In genomic region chr5:6615416-6615815, GRCh38 we compare ENCODE assay signal across 18 cellular contexts. TPM values are rescaled to one million over a fixed set of nuclear protein-coding genes. Genes with fewer than 3 reads are reported as not detected.
A peak's percentile ranks its signal among the peaks of the same experiment; 100 is the strongest.
DNase-seq lines count a peak whose midpoint lies in the region; ATAC-seq, FAIRE-seq and TF ChIP-seq lines count a peak whose summit lies in the region.
"Had no signal": no experiment of that assay in that cellular context is flagged by ENCODE, and none has a peak within 500 bp of the region (broad histone marks: within the 10 kb centered on the region; RNA-seq: fewer than 3 reads in every experiment).

No MANE protein-coding gene starts in this region.

- H3K9ac ChIP-seq in skeletal muscle tissue (ENCODE audit: low read depth in 1 of 3, low read length in 3 of 3), result no peak overlapping the region

- intact Hi-C loops in pancreas (cut with DNase I), result no loop called here

- ATAC-seq in activated T-helper 17 cell treated with anti-CD3 and anti-CD28 coated beads, Interleukin-2, amount 50 U/mL, for 72 hours (replicated peaks), result no peak
- ATAC-seq in GM21526 (IDR thresholded peaks at IDR 0.05; ENCODE audit: low FRiP score, unreplicated experiment) (no peak), pancreas (no peak)

- H3K4me1 Mint-ChIP-seq in activated T-helper 17 cell treated with anti-CD3 and anti-CD28 coated beads, Interleukin-2, amount 50 U/mL, for 72 hours, result peaks cover 21% of the 10 kb centered on the region
- H3K4me1 Mint-ChIP-seq: H9 had no signal

- peaks cover 36% of the 10 kb centered on the region for H3K4me1 ChIP-seq in SJCRH30
- H3K4me1 ChIP-seq in skeletal muscle tissue (ENCODE audit: control insufficient read depth in 3 of 3, insufficient read depth in 3 of 3, low read length in 3 of 3), result peaks cover 0 to 9% (median 0%) of the 10 kb centered on the region in 3 donors
- no peaks in the 10 kb centered on the region for H3K4me1 ChIP-seq in pancreas

- H3K27ac Mint-ChIP-seq in activated T-helper 17 cell treated with anti-CD3 and anti-CD28 coated beads, Interleukin-2, amount 50 U/mL, for 72 hours, result peak overlapping the region; percentile 31
- H3K27ac Mint-ChIP-seq: B cell had no signal

- peaks cover 73% of the 10 kb centered on the region for H3K36me3 ChIP-seq in SJCRH30
- peaks cover 50 to 75% (median 70%) of the 10 kb centered on the region in 3 donors for H3K36me3 ChIP-seq in skeletal muscle tissue (ENCODE audit: control insufficient read depth in 3 of 3, insufficient read depth in 3 of 3, low read length in 3 of 3)
- H3K36me3 ChIP-seq in pancreas, result peaks cover 12 to 65% (median 21%) of the 10 kb centered on the region in 3 donors

- no peaks in the 10 kb centered on the region for H3K9me3 Mint-ChIP-seq in activated T-helper 17 cell treated with anti-CD3 and anti-CD28 coated beads, Interleukin-2, amount 50 U/mL, for 72 hours
- H3K9me3 Mint-ChIP-seq: CD4-positive, CD25-positive, alpha-beta regulatory T cell; H9 had no signal

- peak overlapping the region; percentile 99 for H3K27ac ChIP-seq in SJCRH30
- H3K27ac ChIP-seq in skeletal muscle tissue (ENCODE audit: low read depth, low read length), result peak overlapping the region; percentile 31
- no peak overlapping the region for H3K27ac ChIP-seq in pancreas

- no peak overlapping the region for H3K4me3 ChIP-seq in SJCRH30
- H3K4me3 ChIP-seq in skeletal muscle tissue (ENCODE audit: low read length in 3 of 3), result no peak overlapping the region
- no peak overlapping the region for H3K4me3 ChIP-seq in pancreas

- H3K27me3 ChIP-seq in SJCRH30 (no peaks in the 10 kb centered on the region), skeletal muscle tissue (ENCODE audit: control insufficient read depth in 3 of 3, insufficient read depth in 3 of 3, low read length in 3 of 3) (no peaks in the 10 kb centered on the region), pancreas (no peaks in the 10 kb centered on the region)

- no peak for TF ChIP-seq CTCF in pancreas (IDR thresholded peaks at IDR 0.05)

- no peaks in the 10 kb centered on the region for H3K27me3 Mint-ChIP-seq in activated T-helper 17 cell treated with anti-CD3 and anti-CD28 coated beads, Interleukin-2, amount 50 U/mL, for 72 hours
- H3K27me3 Mint-ChIP-seq: B cell; CD4-positive, CD25-positive, alpha-beta regulatory T cell had no signal

- DNase-seq in SJCRH30, result peak; percentile 94
- peak; percentile 23 for DNase-seq in left kidney (ENCODE audit: low read depth, low spot score)
- DNase-seq in pancreas, result no peak
- DNase-seq in NCI-H1092 treated with DMSO at 0.1 percent for 48 hours (lab: John Stamatoyannopoulos, UW), result no peak
- DNase-seq: Calu3; CD4-positive, CD25-positive, alpha-beta regulatory T cell; H9; Karpas-422; MM.1S; NCI-H1105; NCI-H1694 treated with DMSO at 0.1 percent for 48 hours; NCI-H69; OCI-M1; SHP77 treated with DMSO at 0.1 percent for 48 hours had no signal

- no peak for FAIRE-seq in pancreas (lab: Jason Lieb, UNC)

- H3K9me3 ChIP-seq in SJCRH30 (replicated peaks), result no peaks in the 10 kb centered on the region
- H3K9me3 ChIP-seq in skeletal muscle tissue (ENCODE audit: control insufficient read depth in 3 of 3, low read length in 3 of 3), result no peaks in the 10 kb centered on the region
- H3K9me3 ChIP-seq in pancreas, result no peaks in the 10 kb centered on the region

- peaks cover 100% of the 10 kb centered on the region for H3K36me3 Mint-ChIP-seq in activated T-helper 17 cell treated with anti-CD3 and anti-CD28 coated beads, Interleukin-2, amount 50 U/mL, for 72 hours (ENCODE audit: low read depth)

- 88 to 91% methylated on average over 4 of the region's 4 CpGs for WGBS in pancreas, 2 donors

- H3K4me3 Mint-ChIP-seq in activated T-helper 17 cell treated with anti-CD3 and anti-CD28 coated beads, Interleukin-2, amount 50 U/mL, for 72 hours, result no peak overlapping the region
- H3K4me3 Mint-ChIP-seq: B cell; CD4-positive, CD25-positive, alpha-beta regulatory T cell; H9 had no signal

RNA-seq across cellular contexts. Expression of gene NSUN2, which starts 17.4 kb away (rescaled TPM):
- 53.0 and 54.2 TPM in 2 replicates for total RNA-seq in SJCRH30 (2014; rRNA removed; shearing (Covaris generic))
- 100 to 1,000 TPM in 1 of 2 donors, 10 to 100 TPM in 1; 61.2 to 128 TPM for total RNA-seq in activated T-helper 17 cell treated with anti-CD3 and anti-CD28 coated beads, Interleukin-2, amount 50 U/mL, for 72 hours
- total RNA-seq in skeletal muscle tissue (30.8 TPM), pancreas (10 to 100 TPM; 15.6 to 25.2 (median 19.4) TPM)
- 10 to 100 TPM; 23.6 to 56.4 TPM for polyA plus RNA-seq in pancreas

RNA-seq across cellular contexts. Expression of gene SRD5A1, which starts 17.8 kb away (rescaled TPM):
- 9.7 and 11.2 TPM in 2 replicates for total RNA-seq in SJCRH30 (2014; rRNA removed; shearing (Covaris generic))
- total RNA-seq in activated T-helper 17 cell treated with anti-CD3 and anti-CD28 coated beads, Interleukin-2, amount 50 U/mL, for 72 hours, result 1 to 10 TPM; 8.3 to 10.0 TPM
- 4.2 TPM for total RNA-seq in skeletal muscle tissue
- total RNA-seq in pancreas, result 1 to 10 TPM; 3.0 to 8.2 (median 6.8) TPM
- polyA plus RNA-seq in pancreas, result 1 to 10 TPM; 3.2 to 6.3 TPM

Comparison
In these comparisons a context has a peak if more than half of its experiments do, and no peak if none do; other contexts are left out.
1. DNase-seq: peak in SJCRH30 (2 of 2) and left kidney (single experiment); none in pancreas (0 of 6) and NCI-H1092 treated with DMSO at 0.1 percent for 48 hours (single experiment).
2. H3K27ac ChIP-seq: peak in SJCRH30 (single experiment) and skeletal muscle tissue (single experiment); none in pancreas (0 of 4).